ENCODE assay signal across 8 cellular contexts in genomic region chr13:28699246-28699645, GRCh38. TPM values are rescaled to one million over a fixed set of nuclear protein-coding genes. Genes with fewer than 3 reads are reported as not detected.
"Had no signal": no experiment of that assay in that cellular context is flagged by ENCODE, and none has a peak within 500 bp of the region (broad histone marks: within the 10 kb centered on the region; RNA-seq: fewer than 3 reads in every experiment).

No MANE protein-coding gene starts in this region.

- DNase-seq: GDM1, GF-D8 had no signal

- FAIRE-seq: G401.6, GM12878, GM12891, GM12892, GM18507 had no signal

- ATAC-seq: GM12878 had no signal

- H3K4me3 ChIP-seq: GM12878 had no signal

RNA-seq across cellular contexts. Expression of gene SLC46A3, which starts 19.5 kb away (rescaled TPM):
- total RNA-seq: G401 had no signal
